ENCODE assay signal across 1 cellular context in genomic region chr2:63993130-63993584, GRCh38.
TF ChIP-seq lines count a peak whose summit lies in the region.
"Not testable (repeated sequence)": the region's sequence is repeated elsewhere in the genome, so short reads cannot be mapped to it uniquely, and the experiment has no call there.

No MANE protein-coding gene starts in this region.

TF ChIP-seq in HepG2, 621 proteins besides CTCF, POLR2A, EP300 and RAD21 (continued from another document and continues in another):
- TF ChIP-seq ZNF414 (CRISPR knock-in tag; IDR thresholded peaks at IDR 0.05) (peak; percentile 71; the same call in 1 of the 2 replicates), HDAC2 (CRISPR knock-in tag; IDR thresholded peaks at IDR 0.05) (peak; percentile 71), ZNF564 (CRISPR knock-in tag; IDR thresholded peaks at IDR 0.05) (0 out of 2 replicates have a peak, but pooled peaks have one; percentile 50), RCOR2 (CRISPR knock-in tag; IDR thresholded peaks at IDR 0.05) (peak; percentile 70), ZNF574 (CRISPR knock-in tag; IDR thresholded peaks at IDR 0.05) (peak; percentile 31; the same call in 1 of the 2 replicates), ERF (CRISPR knock-in tag; IDR thresholded peaks at IDR 0.05) (peak; percentile 77; the same call in 1 of the 2 replicates), TBX3 (IDR thresholded peaks at IDR 0.05; ENCODE audit: borderline replicate concordance) (peak; percentile 70; the same call in 1 of the 2 replicates), FOXP1 (CRISPR knock-in tag; IDR thresholded peaks at IDR 0.05) (peak; percentile 55; the same call in 1 of the 2 replicates), MIER3 (CRISPR knock-in tag; IDR thresholded peaks at IDR 0.05; ENCODE audit: borderline replicate concordance) (peak; percentile 64; the same call in 1 of the 2 replicates), ZFY (CRISPR knock-in tag; IDR thresholded peaks at IDR 0.05) (0 out of 2 replicates have a peak, but pooled peaks have one; percentile 17), ZGPAT (CRISPR knock-in tag; IDR thresholded peaks at IDR 0.05) (peak; percentile 79), SOX6 (CRISPR knock-in tag; IDR thresholded peaks at IDR 0.05) (peak; percentile 61), PAXIP1 (CRISPR knock-in tag; conservative IDR thresholded peaks at IDR 0.05) (peak; percentile 94), ATF4 (CRISPR knock-in tag; IDR thresholded peaks at IDR 0.05) (peak in 1 of 2 experiments; percentile 72; a peak in 1 of 4 replicates), GATAD1 (CRISPR knock-in tag; IDR thresholded peaks at IDR 0.05) (0 out of 2 replicates have a peak, but pooled peaks have one; percentile 22), ZBED4 (CRISPR knock-in tag; IDR thresholded peaks at IDR 0.05; ENCODE audit: borderline replicate concordance) (peak; percentile 26; the same call in 1 of the 2 replicates), TFE3 (CRISPR knock-in tag; IDR thresholded peaks at IDR 0.05) (0 out of 2 replicates have a peak, but pooled peaks have one; percentile 49), THRA (CRISPR knock-in tag; IDR thresholded peaks at IDR 0.05; ENCODE audit: borderline replicate concordance) (peak; percentile 49; the same call in 1 of the 2 replicates), HMG20B (CRISPR knock-in tag; conservative IDR thresholded peaks at IDR 0.05) (0 out of 2 replicates have a peak, but pooled peaks have one; percentile 49), ZBTB7B (CRISPR knock-in tag; IDR thresholded peaks at IDR 0.05) (peak; percentile 70), ZSCAN29 (CRISPR knock-in tag; conservative IDR thresholded peaks at IDR 0.05) (peak; percentile 51; the same call in 1 of the 2 replicates), LCORL (IDR thresholded peaks at IDR 0.05) (peak; percentile 66), LCORL (CRISPR knock-in tag; IDR thresholded peaks at IDR 0.05) (peak; percentile 87), GATA4 (IDR thresholded peaks at IDR 0.05; ENCODE audit: borderline replicate concordance, low read depth) (peak; percentile 72; the same call in 1 of the 2 replicates), MED13 (CRISPR knock-in tag; IDR thresholded peaks at IDR 0.05) (peak; percentile 64; the same call in 1 of the 2 replicates), CREB1 (CRISPR knock-in tag; IDR thresholded peaks at IDR 0.05) (peak; percentile 42; the same call in 1 of the 2 replicates), ATF2 (CRISPR knock-in tag; IDR thresholded peaks at IDR 0.05) (0 out of 2 replicates have a peak, but pooled peaks have one; percentile 42), ZNF644 (CRISPR knock-in tag; IDR thresholded peaks at IDR 0.05; ENCODE audit: low read depth) (peak; percentile 84), HDAC1 (CRISPR knock-in tag; IDR thresholded peaks at IDR 0.05) (peak; percentile 41; the same call in 1 of the 2 replicates), MIER2 (CRISPR knock-in tag; IDR thresholded peaks at IDR 0.05) (peak; percentile 51; the same call in 1 of the 2 replicates), SAP130 (CRISPR knock-in tag; IDR thresholded peaks at IDR 0.05; ENCODE audit: low read depth) (peak; percentile 74), THAP11 (CRISPR knock-in tag; IDR thresholded peaks at IDR 0.05) (peak; percentile 69), PPARG (CRISPR knock-in tag; conservative IDR thresholded peaks at IDR 0.05) (peak; percentile 81), HNF1B (CRISPR knock-in tag; IDR thresholded peaks at IDR 0.05) (0 out of 2 replicates have a peak, but pooled peaks have one; percentile 46), FOXK1 (CRISPR knock-in tag; IDR thresholded peaks at IDR 0.05; ENCODE audit: borderline replicate concordance, low read depth) (0 out of 2 replicates have a peak, but pooled peaks have one; percentile 33), ZNF441 (CRISPR knock-in tag; IDR thresholded peaks at IDR 0.05; ENCODE audit: borderline replicate concordance) (peak; percentile 60; the same call in 1 of the 2 replicates), ZNF230 (CRISPR knock-in tag; IDR thresholded peaks at IDR 0.05) (peak; percentile 61; the same call in 1 of the 2 replicates), ISL2 (CRISPR knock-in tag; IDR thresholded peaks at IDR 0.05) (peak; percentile 88)
- not testable (repeated sequence) for TF ChIP-seq FOXP1, SOX6, CREB1 (IDR thresholded peaks at IDR 0.05)
